In genomic region chr11:97764193-97764592, GRCh38 we compare ENCODE assay signal across 8 cellular contexts.
"Had no signal": no experiment of that assay in that cellular context is flagged by ENCODE, and none has a peak within 500 bp of the region (broad histone marks: within the 10 kb centered on the region; RNA-seq: fewer than 3 reads in every experiment).

No MANE protein-coding gene starts in this region.

- H3K4me3 Mint-ChIP-seq: HFFc6 had no signal

- H3K9ac ChIP-seq: GM23248 had no signal

- H3K27ac ChIP-seq: GM23248 had no signal

- H3K27ac Mint-ChIP-seq: HFFc6 had no signal

- DNase-seq: GM23248, GOT3, H7, HFFc6, KBM-7 had no signal

- ATAC-seq: HCT116, HepG2 had no signal

- H3K36me3 ChIP-seq: HAP-1 had no signal

- H3K9me3 ChIP-seq: HAP-1 had no signal

- H2AFZ ChIP-seq: GM23248 had no signal

- H3K4me3 ChIP-seq: GM23248, HAP-1 had no signal

- H3K9me3 Mint-ChIP-seq: HFFc6 had no signal
